16 cellular contexts compared by ENCODE assay signal in genomic region chr2:156947261-156947660, GRCh38.
A peak's percentile ranks its signal among the peaks of the same experiment; 100 is the strongest.
DNase-seq lines count a peak whose midpoint lies in the region; ATAC-seq and TF ChIP-seq lines count a peak whose summit lies in the region.
"Had no signal": no experiment of that assay in that cellular context is flagged by ENCODE, and none has a peak within 500 bp of the region (broad histone marks: within the 10 kb centered on the region; RNA-seq: fewer than 3 reads in every experiment).

No MANE protein-coding gene starts in this region.

- H3K27ac ChIP-seq in SK-N-SH (ENCODE audit: low read depth in 2 of 2, low read length in 1 of 2) (no peak overlapping the region), foreskin keratinocyte (no peak overlapping the region)
- H3K27ac ChIP-seq: 22Rv1, BLaER1, HL-60 had no signal

- no peaks in the 10 kb centered on the region for H3K27me3 ChIP-seq in SK-N-SH (ENCODE audit: insufficient read depth)
- H3K27me3 ChIP-seq in foreskin keratinocyte = peaks cover 2% of the 10 kb centered on the region
- H3K27me3 ChIP-seq: BLaER1 had no signal

- H3K4me2 ChIP-seq in SK-N-SH = no peak overlapping the region
- H3K4me2 ChIP-seq: BLaER1 had no signal

- no peaks in the 10 kb centered on the region for H3K9me2 ChIP-seq in SK-N-SH

- WGBS in SK-N-SH (ENCODE audit: low lambda C conversion rate) = 29% methylated on average over 1 of the region's 1 CpG

- no peaks in the 10 kb centered on the region for H3K9me3 ChIP-seq in SK-N-SH
- H3K9me3 ChIP-seq: Caco-2, HAP-1 had no signal

- CTCF ChIA-PET in SK-N-SH (lab: Yijun Ruan, JAX) = no interaction called here

- DNase-seq in SK-N-SH = no peak
- peak; percentile 54 for DNase-seq in LHCN-M2 (ENCODE audit: low read depth)
- DNase-seq in foreskin keratinocyte = peak in 1 of 2 donors; percentile 31
- no peak for DNase-seq in DMS79 (lab: John Stamatoyannopoulos, UW)
- DNase-seq in NCI-H1694 (lab: John Stamatoyannopoulos, UW) = no peak
- DNase-seq: AML-193; Caco-2; CD8-positive, alpha-beta memory T cell; GOT3; KBM-7 had no signal

- no peaks in the 10 kb centered on the region for H3F3A ChIP-seq in SK-N-SH (replicated peaks; ENCODE audit: insufficient read depth)

- H2AFZ ChIP-seq in SK-N-SH (ENCODE audit: low read depth) = 0 out of 2 replicates have a peak overlapping the region, but pooled peaks have one; percentile 13

- TF ChIP-seq CTCF in SK-N-SH (IDR thresholded peaks at IDR 0.05) (no peak), foreskin keratinocyte (conservative IDR thresholded peaks at IDR 0.05) (no peak)

- no peak for TF ChIP-seq RAD21 in SK-N-SH (IDR thresholded peaks at IDR 0.05; ENCODE audit: low read length)

- no peaks in the 10 kb centered on the region for H3K4me1 ChIP-seq in SK-N-SH (ENCODE audit: control insufficient read depth in 1 of 2, insufficient read depth in 2 of 2, low read depth in 1 of 2, low read length in 1 of 2)
- H3K4me1 ChIP-seq in foreskin keratinocyte = no peaks in the 10 kb centered on the region
- H3K4me1 ChIP-seq: BLaER1, Caco-2, HAP-1 had no signal

- ATAC-seq in SK-N-SH treated with all-trans-retinoic acid at 6 μM for 48 hours (no peak), foreskin keratinocyte (peak; percentile 28), HG03439 (IDR thresholded peaks at IDR 0.05; ENCODE audit: unreplicated experiment) (no peak)

- H3K79me2 ChIP-seq in SK-N-SH (ENCODE audit: insufficient read depth) = no peaks in the 10 kb centered on the region

- H3K4me3 ChIP-seq in SK-N-SH (ENCODE audit: low read depth in 2 of 2, low read length in 1 of 2) = no peak overlapping the region
- H3K4me3 ChIP-seq: BLaER1, HAP-1 had no signal

- no peaks in the 10 kb centered on the region for H3K36me3 ChIP-seq in SK-N-SH (replicated peaks in 1 of 2; ENCODE audit: control insufficient read depth in 1 of 2, insufficient read depth in 2 of 2, low read length in 1 of 2)
- H3K36me3 ChIP-seq: BLaER1, HAP-1 had no signal

- no peak overlapping the region for H3K9ac ChIP-seq in SK-N-SH
- H3K9ac ChIP-seq: BLaER1 had no signal

- POLR2A ChIA-PET in SK-N-SH (lab: Yijun Ruan, JAX) = no interaction called here

- no peak for TF ChIP-seq EP300 in SK-N-SH (IDR thresholded peaks at IDR 0.05; ENCODE audit: borderline replicate concordance in 1 of 2, low read depth in 1 of 2, low read length in 1 of 2)

- H4K20me1 ChIP-seq in SK-N-SH (ENCODE audit: insufficient read depth) = no peaks in the 10 kb centered on the region
- H4K20me1 ChIP-seq: BLaER1 had no signal

TF ChIP-seq in SK-N-SH, 30 proteins besides CTCF, POLR2A, EP300 and RAD21:
- TF ChIP-seq CHD2 (IDR thresholded peaks at IDR 0.05; ENCODE audit: low read length, partially characterized antibody) (no peak), TEAD4 (IDR thresholded peaks at IDR 0.05; ENCODE audit: borderline replicate concordance, insufficient read depth) (no peak), TAF1 (IDR thresholded peaks at IDR 0.05; ENCODE audit: borderline replicate concordance, low read depth, low read length) (no peak), FOXM1 (IDR thresholded peaks at IDR 0.05; ENCODE audit: low read depth) (no peak), SMC3 (IDR thresholded peaks at IDR 0.05; ENCODE audit: low read depth, low read length) (no peak), FOSL2 (IDR thresholded peaks at IDR 0.05; ENCODE audit: borderline replicate concordance, low read depth) (peak; percentile 38; the same call in 1 of the 2 replicates), IRF3 (IDR thresholded peaks at IDR 0.05; ENCODE audit: low read depth, low read length) (no peak), TCF12 (IDR thresholded peaks at IDR 0.05) (no peak), JUND (IDR thresholded peaks at IDR 0.05) (0 out of 2 replicates have a peak, but pooled peaks have one; percentile 42), MAX (IDR thresholded peaks at IDR 0.05; ENCODE audit: low read depth) (no peak)

TF ChIP-seq in SK-N-SH treated with all-trans-retinoic acid at 6 μM for 48 hours, 23 proteins besides CTCF, POLR2A, EP300 and RAD21:
- TF ChIP-seq GLIS3 (CRISPR knock-in tag; IDR thresholded peaks at IDR 0.05) = no peak
- TF ChIP-seq POU6F1 (CRISPR knock-in tag; IDR thresholded peaks at IDR 0.05; ENCODE audit: borderline replicate concordance, low read depth) = no peak
- TF ChIP-seq TOX (CRISPR knock-in tag; IDR thresholded peaks at IDR 0.05; ENCODE audit: borderline replicate concordance) = no peak
- no peak for TF ChIP-seq BACH2 (CRISPR knock-in tag; IDR thresholded peaks at IDR 0.05; ENCODE audit: borderline replicate concordance)
- no peak for TF ChIP-seq SNAI2 (CRISPR knock-in tag; IDR thresholded peaks at IDR 0.05)
- TF ChIP-seq OSR1 (CRISPR knock-in tag; IDR thresholded peaks at IDR 0.05) = no peak
- no peak for TF ChIP-seq CSRNP3 (CRISPR knock-in tag; IDR thresholded peaks at IDR 0.05)
- no peak for TF ChIP-seq ZNF8 (CRISPR knock-in tag; IDR thresholded peaks at IDR 0.05)
- TF ChIP-seq TCF4 (CRISPR knock-in tag; IDR thresholded peaks at IDR 0.05; ENCODE audit: borderline replicate concordance) = no peak
- no peak for TF ChIP-seq ZFP3 (CRISPR knock-in tag; IDR thresholded peaks at IDR 0.05)
- no peak for TF ChIP-seq ZNF70 (CRISPR knock-in tag; IDR thresholded peaks at IDR 0.05)
